30 cellular contexts compared by ENCODE assay signal in genomic region chr21:45417951-45418300, GRCh38. TPM values are rescaled to one million over a fixed set of nuclear protein-coding genes. Genes with fewer than 3 reads are reported as not detected.
DNase-seq lines count a peak whose midpoint lies in the region; ATAC-seq, FAIRE-seq and TF ChIP-seq lines count a peak whose summit lies in the region.
"Had no signal": no experiment of that assay in that cellular context is flagged by ENCODE, and none has a peak within 500 bp of the region (broad histone marks: within the 10 kb centered on the region; RNA-seq: fewer than 3 reads in every experiment).

No MANE protein-coding gene starts in this region.

- H3K27me3 Mint-ChIP-seq in stimulated activated memory B cell treated with anti-CD40 and anti-IgM and Interleukin-4, amounts not matched to agents 10 μg/mL and 1 μg/mL and 100 μg/mL, for 72 hours, result peaks cover 43% of the 10 kb centered on the region
- H3K27me3 Mint-ChIP-seq: activated CD8-positive, alpha-beta memory T cell treated with anti-CD3 and anti-CD28 coated beads, Interleukin-2, amount 10 ng/mL, durations not matched to agents 7 days and 5 days had no signal

- no peaks in the 10 kb centered on the region for H3K9me3 Mint-ChIP-seq in stimulated activated memory B cell treated with anti-CD40 and anti-IgM and Interleukin-4, amounts not matched to agents 10 μg/mL and 1 μg/mL and 100 μg/mL, for 72 hours
- H3K9me3 Mint-ChIP-seq: activated T-cell treated with anti-CD3 and anti-CD28 coated beads, Interleukin-2, amount 50 U/mL, for 4 hours; central memory CD8-positive, alpha-beta T cell; IgD-negative memory B cell; memory B cell had no signal

- H3K79me2 ChIP-seq in HepG2 (ENCODE audit: insufficient read depth, low read length), result peaks cover 92% of the 10 kb centered on the region
- H3K79me2 ChIP-seq: parathyroid adenoma had no signal

- intact Hi-C loops in right lobe of liver (cut with DNase I), result no loop called here
- intact Hi-C loops in HepG2 (cut with micrococcal nuclease; ENCODE audit: unreplicated experiment), result no loop called here
- intact Hi-C loops in vagina (cut with DNase I), result no loop called here

- DNase-seq in right lobe of liver (peak in 2 of 3 donors; percentile 18 to 37), HepG2 (ENCODE audit: low spot score) (no peak), right atrium auricular region (ENCODE audit: low spot score) (no peak), retina (peak; percentile 62), vagina (ENCODE audit: extremely low spot score in 2 of 2) (no peak), NCI-H187 (lab: John Stamatoyannopoulos, UW) (no peak)
- DNase-seq: activated CD4-positive, CD25-positive, alpha-beta regulatory T cell; activated CD8-positive, alpha-beta memory T cell treated with anti-CD3 and anti-CD28 coated beads, Interleukin-2, amount 10 ng/mL, durations not matched to agents 7 days and 5 days; activated gamma-delta T cell treated with Interleukin-2 at 50 U/mL for 16 hours; activated T-cell treated with anti-CD3 and anti-CD28 coated beads, Interleukin-2, amount 50 U/mL, for 4 hours; Calu3; dermis blood vessel endothelial cell; DMS79 treated with DMSO at 0.1 percent for 48 hours; foreskin melanocyte; GF-D8; left colon; NCI-H1436; NCI-H446 treated with DMSO at 0.1 percent for 48 hours; RPMI8226; stimulated activated naive CD4-positive, alpha-beta T cell treated with Interleukin-2 at 50 U/mL for 16 hours had no signal

- TF ChIP-seq CTCF in right lobe of liver (IDR thresholded peaks at IDR 0.05), result no peak
- no peak for TF ChIP-seq CTCF in HepG2 (CRISPR knock-in tag; IDR thresholded peaks at IDR 0.05)
- no peak for TF ChIP-seq CTCF in right atrium auricular region (IDR thresholded peaks at IDR 0.05)
- no peak for TF ChIP-seq CTCF in vagina (IDR thresholded peaks at IDR 0.05)

- no peak for ATAC-seq in right lobe of liver
- ATAC-seq in HepG2, result no peak
- no peak for ATAC-seq in HG03469 (IDR thresholded peaks at IDR 0.05; ENCODE audit: unreplicated experiment)
- no peak for ATAC-seq in stimulated activated memory B cell treated with anti-CD40 and anti-IgM and Interleukin-4, amounts not matched to agents 10 μg/mL and 1 μg/mL and 100 μg/mL, for 72 hours
- ATAC-seq: activated CD8-positive, alpha-beta memory T cell treated with anti-CD3 and anti-CD28 coated beads, Interleukin-2, amount 10 ng/mL, durations not matched to agents 7 days and 5 days; activated T-cell treated with anti-CD3 and anti-CD28 coated beads, Interleukin-2, amount 50 U/mL, for 4 hours; left colon had no signal

- H4K20me1 ChIP-seq in HepG2 (ENCODE audit: insufficient read depth, low read length), result peaks cover 49% of the 10 kb centered on the region; the same call in 1 of the 2 replicates

- H2AFZ ChIP-seq in HepG2 (ENCODE audit: low read length), result no peak overlapping the region
- H2AFZ ChIP-seq: parathyroid adenoma had no signal

- H3K4me3 Mint-ChIP-seq in stimulated activated memory B cell treated with anti-CD40 and anti-IgM and Interleukin-4, amounts not matched to agents 10 μg/mL and 1 μg/mL and 100 μg/mL, for 72 hours, result no peak overlapping the region
- H3K4me3 Mint-ChIP-seq: activated CD8-positive, alpha-beta memory T cell treated with anti-CD3 and anti-CD28 coated beads, Interleukin-2, amount 10 ng/mL, durations not matched to agents 7 days and 5 days; activated T-cell treated with anti-CD3 and anti-CD28 coated beads, Interleukin-2, amount 50 U/mL, for 4 hours; central memory CD8-positive, alpha-beta T cell; IgD-negative memory B cell; memory B cell had no signal

- H3K9me3 ChIP-seq in right lobe of liver (no peaks in the 10 kb centered on the region), HepG2 (ENCODE audit: low read length) (no peaks in the 10 kb centered on the region), right atrium auricular region (no peaks in the 10 kb centered on the region), vagina (no peaks in the 10 kb centered on the region)
- H3K9me3 ChIP-seq: suprapubic skin had no signal

- H3K4me1 ChIP-seq in right lobe of liver (no peaks in the 10 kb centered on the region), HepG2 (ENCODE audit: insufficient read depth, low read length) (peaks cover 59% of the 10 kb centered on the region), right atrium auricular region (peaks cover 0 to 91% of the 10 kb centered on the region in 2 donors), vagina (peaks cover 69% of the 10 kb centered on the region)
- H3K4me1 ChIP-seq: parathyroid adenoma had no signal

- H3K4me3 ChIP-seq in right lobe of liver (no peak overlapping the region), HepG2 (replicated peaks in 1 of 3; ENCODE audit: insufficient read depth in 1 of 3, low read depth in 2 of 3, low read length in 3 of 3) (no peak overlapping the region), right atrium auricular region (no peak overlapping the region), vagina (no peak overlapping the region)
- H3K4me3 ChIP-seq: skin epidermis, suprapubic skin had no signal

- 94% methylated on average over 8 of the region's 20 CpGs for WGBS in right lobe of liver (ENCODE audit: insufficient coverage, low coverage, low lambda C conversion rate, missing lambda C conversion rate)
- 93% methylated on average over 3 of the region's 20 CpGs for WGBS in HepG2 (ENCODE audit: low lambda C conversion rate)

- FAIRE-seq in HepG2 (lab: Jason Lieb, UNC), result no peak
- FAIRE-seq: endometrium, urothelium cell line had no signal

- in situ Hi-C loops in HepG2 (cut with HindIII; ENCODE audit: extremely low pct_ligation_motif_present, low pct_unique_long_range_greater_than_20kb), result no loop called here

- no peaks in the 10 kb centered on the region for H3K4me1 Mint-ChIP-seq in stimulated activated memory B cell treated with anti-CD40 and anti-IgM and Interleukin-4, amounts not matched to agents 10 μg/mL and 1 μg/mL and 100 μg/mL, for 72 hours
- H3K4me1 Mint-ChIP-seq: activated CD8-positive, alpha-beta memory T cell treated with anti-CD3 and anti-CD28 coated beads, Interleukin-2, amount 10 ng/mL, durations not matched to agents 7 days and 5 days; central memory CD8-positive, alpha-beta T cell; IgD-negative memory B cell had no signal

- H3K27me3 ChIP-seq in right lobe of liver (no peaks in the 10 kb centered on the region), HepG2 (ENCODE audit: control insufficient read depth in 1 of 2, insufficient read depth in 2 of 2, low read length in 2 of 2) (no peaks in the 10 kb centered on the region), right atrium auricular region (no peaks in the 10 kb centered on the region), vagina (no peaks in the 10 kb centered on the region)
- H3K27me3 ChIP-seq: suprapubic skin had no signal

- no peak for TF ChIP-seq RAD21 in HepG2 (CRISPR knock-in tag; IDR thresholded peaks at IDR 0.05)

- TF ChIP-seq POLR2A in right lobe of liver (IDR thresholded peaks at IDR 0.05), result no peak
- TF ChIP-seq POLR2A in HepG2 (IDR thresholded peaks at IDR 0.05; ENCODE audit: insufficient read depth in 1 of 2, low read depth in 2 of 2, low read length in 2 of 2), result no peak
- TF ChIP-seq POLR2A in vagina (IDR thresholded peaks at IDR 0.05), result no peak

- POLR2A ChIA-PET in HepG2 (lab: Yijun Ruan, JAX), result interaction anchor here (0.8 kb wide), 1 partner anchor 9 kb away, joined by 3 read pairs; no protein-coding TSS in a partner anchor

- no peak overlapping the region for H3K4me2 ChIP-seq in HepG2 (ENCODE audit: low read depth, low read length)

- CTCF ChIA-PET in HepG2 (lab: Yijun Ruan, JAX; ENCODE audit: low intra/inter-chr PET ratio, low total read pairs), result no interaction called here

- H3K36me3 ChIP-seq in right lobe of liver (no peaks in the 10 kb centered on the region), HepG2 (replicated peaks in 1 of 2; ENCODE audit: control insufficient read depth in 1 of 2, insufficient read depth in 2 of 2, low read length in 2 of 2) (peaks cover 3 to 13% of the 10 kb centered on the region in 2 experiments; a peak in 4 of 5 replicates), right atrium auricular region (no peaks in the 10 kb centered on the region), vagina (no peaks in the 10 kb centered on the region)
- H3K36me3 ChIP-seq: suprapubic skin had no signal

- BruUV-seq in HepG2 (replicated peaks; lab: Mats Ljungman, UMichigan), result no TSS peak

- TF ChIP-seq EP300 in HepG2 (IDR thresholded peaks at IDR 0.05; ENCODE audit: low read depth in 2 of 2, low read length in 2 of 2) (no peak), HepG2 (CRISPR knock-in tag; IDR thresholded peaks at IDR 0.05; ENCODE audit: borderline replicate concordance) (no peak)

- no peak overlapping the region for H3K27ac Mint-ChIP-seq in stimulated activated memory B cell treated with anti-CD40 and anti-IgM and Interleukin-4, amounts not matched to agents 10 μg/mL and 1 μg/mL and 100 μg/mL, for 72 hours
- H3K27ac Mint-ChIP-seq: activated CD8-positive, alpha-beta memory T cell treated with anti-CD3 and anti-CD28 coated beads, Interleukin-2, amount 10 ng/mL, durations not matched to agents 7 days and 5 days; memory B cell had no signal

- H3K36me3 Mint-ChIP-seq in stimulated activated memory B cell treated with anti-CD40 and anti-IgM and Interleukin-4, amounts not matched to agents 10 μg/mL and 1 μg/mL and 100 μg/mL, for 72 hours, result no peaks in the 10 kb centered on the region
- H3K36me3 Mint-ChIP-seq: activated CD8-positive, alpha-beta memory T cell treated with anti-CD3 and anti-CD28 coated beads, Interleukin-2, amount 10 ng/mL, durations not matched to agents 7 days and 5 days; IgD-negative memory B cell; memory B cell had no signal

- no peak overlapping the region for H3K9ac ChIP-seq in HepG2 (ENCODE audit: insufficient read depth, low read depth, low read length)
- H3K9ac ChIP-seq: parathyroid adenoma had no signal

- H3K27ac ChIP-seq in right lobe of liver (no peak overlapping the region), HepG2 (ENCODE audit: extremely low read length, insufficient read depth, low read length) (no peak overlapping the region), right atrium auricular region (peak overlapping the region; percentile 43 to 75), vagina (peak overlapping the region; percentile 29)
- H3K27ac ChIP-seq: parathyroid adenoma, skin epidermis, suprapubic skin had no signal

RNA-seq across cellular contexts. Expression of gene COL18A1, which starts 13.0 kb away (rescaled TPM):
- total RNA-seq in right lobe of liver, result 100 to 1,000 TPM; 261 to 487 (median 297) TPM
- 21.2 and 102 TPM in 2 replicates for total RNA-seq in HepG2 (2016; rRNA removed; fragmentation: Illumina TruSeq; extraction: Trizol)
- total RNA-seq in HepG2 (2016; cell fraction: cytosol; rRNA removed; fragmentation: Illumina TruSeq; extraction: Trizol; ENCODE audit: low read depth), result 5.5 and 5.6 TPM in 2 replicates
- total RNA-seq in HepG2 (2016; cell fraction: insoluble cytoplasmic fraction; rRNA removed; fragmentation: Illumina TruSeq; extraction: Trizol), result 18.4 and 106 TPM in 2 replicates
- total RNA-seq in HepG2 (2016; cell fraction: membrane; rRNA removed; fragmentation: Illumina TruSeq; extraction: Trizol), result 10.8 and 11.6 TPM in 2 replicates
- total RNA-seq in HepG2 (2016; cell fraction: nucleus; rRNA removed; fragmentation: Illumina TruSeq; extraction: Trizol), result 122 and 150 TPM in 2 replicates
- 79.0 and 128 TPM in 2 replicates for polyA plus RNA-seq in HepG2 (2011; rRNA removed)
- 51.6 and 89.8 TPM in 2 replicates for polyA plus RNA-seq in HepG2 (2011; cell fraction: cytosol; rRNA removed)
- 1,622 and 2,194 TPM in 2 replicates for polyA plus RNA-seq in HepG2 (2011; cell fraction: nucleus; rRNA removed)
- polyA plus RNA-seq in HepG2 (2012), result 59.0 and 129 TPM in 2 replicates
- polyA plus RNA-seq in HepG2 (2016; cell fraction: cytosol; fragmentation: Illumina TruSeq; extraction: Trizol; ENCODE audit: low read depth), result 4.3 and 4.4 TPM in 2 replicates
- 20.7 and 26.9 TPM in 2 replicates for polyA plus RNA-seq in HepG2 (2016; cell fraction: insoluble cytoplasmic fraction; fragmentation: Illumina TruSeq; extraction: Trizol; ENCODE audit: low read depth)
- 5.0 and 6.2 TPM in 2 replicates for polyA plus RNA-seq in HepG2 (2016; cell fraction: membrane; fragmentation: Illumina TruSeq; extraction: Trizol; ENCODE audit: low read depth)
- 308 and 331 TPM in 2 replicates for polyA plus RNA-seq in HepG2 (2016; cell fraction: nucleus; fragmentation: Illumina TruSeq; extraction: Trizol; ENCODE audit: insufficient read depth, low read depth)
- polyA minus RNA-seq in HepG2 (2011; rRNA and poly(A)+ RNA removed; ENCODE audit: low replicate concordance), result 0.09 and 44.3 TPM in 2 replicates
- 36.9 and 37.7 TPM in 2 replicates for polyA minus RNA-seq in HepG2 (2011; cell fraction: cytosol; rRNA and poly(A)+ RNA removed)
- polyA minus RNA-seq in HepG2 (2011; cell fraction: nucleus; rRNA and poly(A)+ RNA removed), result 46.7 and 51.1 TPM in 2 replicates
- total RNA-seq in right atrium auricular region, result 100 to 1,000 TPM; 117 to 134 TPM
- 86.7 TPM for total RNA-seq in vagina

Comparison
In these comparisons a context has a peak if more than half of its experiments do, and no peak if none do; other contexts are left out.
1. DNase-seq: peak in right lobe of liver (2 of 3) and retina (single experiment); none in HepG2 (single experiment), right atrium auricular region (single experiment), vagina (0 of 2) and NCI-H187 (0 of 2).
2. H3K27ac ChIP-seq: peak in right atrium auricular region (2 of 2) and vagina (single experiment); none in right lobe of liver (0 of 3) and HepG2 (single experiment).